ENCODE assay signal across 25 cellular contexts in genomic region chr1:3077561-3077960, GRCh38. TPM values are rescaled to one million over a fixed set of nuclear protein-coding genes. Genes with fewer than 3 reads are reported as not detected.
DNase-seq lines count a peak whose midpoint lies in the region; ATAC-seq and TF ChIP-seq lines count a peak whose summit lies in the region.
"Had no signal": no experiment of that assay in that cellular context is flagged by ENCODE, and none has a peak within 500 bp of the region (broad histone marks: within the 10 kb centered on the region; RNA-seq: fewer than 3 reads in every experiment).

No MANE protein-coding gene starts in this region.

- TF ChIP-seq POLR2A in GM18505 (IDR thresholded peaks at IDR 0.05; ENCODE audit: borderline replicate concordance, extremely low read depth, insufficient read depth, insufficient read length): no peak

- peaks cover 87% of the 10 kb centered on the region for H3K4me1 ChIP-seq in left ventricle myocardium inferior
- H3K4me1 ChIP-seq in duodenal mucosa (ENCODE audit: control insufficient read depth in 1 of 2, insufficient read depth in 2 of 2, low read length in 2 of 2): peaks cover 10 to 16% of the 10 kb centered on the region in 2 donors
- H3K4me1 ChIP-seq in thoracic aorta (ENCODE audit: control insufficient read depth in 1 of 2, low read depth in 2 of 2): peaks cover 37 to 97% of the 10 kb centered on the region in 2 donors
- H3K4me1 ChIP-seq: BE2C had no signal

- H3K9me3 ChIP-seq in left ventricle myocardium inferior (replicated peaks) (no peaks in the 10 kb centered on the region), duodenal mucosa (ENCODE audit: control insufficient read depth in 1 of 2, low read length in 2 of 2) (no peaks in the 10 kb centered on the region), thoracic aorta (no peaks in the 10 kb centered on the region)
- H3K9me3 ChIP-seq: BE2C, MG63, SJCRH30 had no signal

- H3K9ac ChIP-seq in duodenal mucosa (ENCODE audit: low read depth in 1 of 2, low read length in 2 of 2): no peak overlapping the region

- DNase-seq in left ventricle myocardium inferior (no peak), left cardiac atrium (no peak), thoracic aorta (ENCODE audit: low spot score) (no peak), KG1 (lab: John Stamatoyannopoulos, UW) (no peak)
- no peak for DNase-seq in stimulated activated naive CD8-positive, alpha-beta T cell treated with anti-CD3 and anti-CD28 coated beads, Interleukin-15, Interleukin-2, amounts not matched to agents 100 U/mL and 50 U/mL, for 24 hours
- DNase-seq: 8988T, ACHN, BE2C, H9, MG63, NCI-H1105 treated with DMSO at 0.1 percent for 48 hours, NCI-H146, NCI-H1930, NCI-H2107, NCI-H446, NCI-H524 treated with DMSO at 0.1 percent for 48 hours, NCI-H774, SJCRH30 had no signal

- intact Hi-C loops in left ventricle myocardium inferior (cut with micrococcal nuclease) (no loop called here), left cardiac atrium (cut with DNase I) (loop anchor here in 1 of 2 donors (10.0 kb wide), 1 partner anchor 207 kb away; no protein-coding TSS in a partner anchor)

- ATAC-seq in left cardiac atrium: no peak
- no peak for ATAC-seq in thoracic aorta (ENCODE audit: insufficient number of reproducible peaks, low FRiP score, low read depth)
- no peak for ATAC-seq in GM18505 (IDR thresholded peaks at IDR 0.05; ENCODE audit: unreplicated experiment)
- ATAC-seq in stimulated activated naive CD8-positive, alpha-beta T cell treated with anti-CD3 and anti-CD28 coated beads, Interleukin-15, Interleukin-2, amounts not matched to agents 100 U/mL and 50 U/mL, for 24 hours: no peak
- ATAC-seq: GM23338, K562 had no signal

- H3K27me3 ChIP-seq in left ventricle myocardium inferior (ENCODE audit: low read depth) (peaks cover 56% of the 10 kb centered on the region), duodenal mucosa (ENCODE audit: control insufficient read depth in 1 of 2, insufficient read depth in 2 of 2, low read length in 2 of 2) (peaks cover 4 to 6% of the 10 kb centered on the region in 2 donors), thoracic aorta (replicated peaks; ENCODE audit: insufficient read depth) (no peaks in the 10 kb centered on the region)
- H3K27me3 ChIP-seq: MG63 had no signal

- H3K36me3 ChIP-seq in left ventricle myocardium inferior (no peaks in the 10 kb centered on the region), duodenal mucosa (ENCODE audit: control insufficient read depth in 1 of 2, insufficient read depth in 2 of 2, low read length in 2 of 2) (no peaks in the 10 kb centered on the region), thoracic aorta (no peaks in the 10 kb centered on the region)
- H3K36me3 ChIP-seq: BE2C, MG63, SJCRH30 had no signal

- H3K4me3 ChIP-seq in left ventricle myocardium inferior (peak overlapping the region; percentile 38), duodenal mucosa (ENCODE audit: low read depth in 1 of 2, low read length in 2 of 2) (no peak overlapping the region), thoracic aorta (no peak overlapping the region)
- H3K4me3 ChIP-seq: GM23338, K562, MG63, SJCRH30 had no signal

- peak overlapping the region; percentile 78 for H3K27ac ChIP-seq in left ventricle myocardium inferior (replicated peaks)
- peak overlapping the region; percentile 10 for H3K27ac ChIP-seq in duodenal mucosa (ENCODE audit: low read depth, low read length)
- peak overlapping the region; percentile 96 to 97 for H3K27ac ChIP-seq in thoracic aorta
- H3K27ac ChIP-seq: SJCRH30 had no signal

- TF ChIP-seq CTCF in left ventricle myocardium inferior (IDR thresholded peaks at IDR 0.05; ENCODE audit: borderline replicate concordance) (no peak), thoracic aorta (IDR thresholded peaks at IDR 0.05) (no peak)

RNA-seq across cellular contexts. Expression of gene PRDM16, which starts 8.6 kb away (rescaled TPM):
- total RNA-seq in left ventricle myocardium inferior (16.6 TPM), left cardiac atrium (1 to 10 TPM in 1 of 2 donors, under 1 TPM in 1; 0.99 to 1.2 TPM), thoracic aorta (10 to 100 TPM; 68.9 to 85.4 TPM)
- total RNA-seq: LHCN-M2 had no signal

RNA-seq across cellular contexts. Expression of gene ACTRT2, which starts 56.3 kb away (rescaled TPM):
- total RNA-seq in left ventricle myocardium inferior (not detected), left cardiac atrium (not detected), thoracic aorta (not detected)
- total RNA-seq: Daoy, G401, GM23338, H9, K562, LHCN-M2, SJCRH30 had no signal

Comparison
In these comparisons a context has a peak if more than half of its experiments do, and no peak if none do; other contexts are left out.
1. H3K27ac ChIP-seq: peak in every context shown above with its lines; median percentile 96 in thoracic aorta; 78 in left ventricle myocardium inferior; 10 in duodenal mucosa.